ENCODE assay signal across 13 cellular contexts in genomic region chr22:45493286-45493771, GRCh38. TPM values are rescaled to one million over a fixed set of nuclear protein-coding genes. Genes with fewer than 3 reads are reported as not detected.
DNase-seq lines count a peak whose midpoint lies in the region; ATAC-seq, FAIRE-seq and TF ChIP-seq lines count a peak whose summit lies in the region.
"Had no signal": no experiment of that assay in that cellular context is flagged by ENCODE, and none has a peak within 500 bp of the region (broad histone marks: within the 10 kb centered on the region; RNA-seq: fewer than 3 reads in every experiment).

No MANE protein-coding gene starts in this region.

- FAIRE-seq in H1 (lab: Jason Lieb, UNC), result no peak
- FAIRE-seq in kidney (lab: Jason Lieb, UNC), result no peak
- FAIRE-seq: TTC549 had no signal

- TF ChIP-seq RAD21 in H1 (IDR thresholded peaks at IDR 0.05 in 1 of 2, conservative IDR thresholded peaks at IDR 0.05 in 1 of 2; ENCODE audit: low read depth in 2 of 2, low read length in 2 of 2), result no peak

- POLR2A ChIA-PET in H1 (lab: Charles Lee; ENCODE audit: partially characterized antibody), result interaction anchor here (1.0 to 1.1 kb wide), 2 partner anchors 10 to 330 kb away, joined by 3 read pairs; partner anchors contain the start of genes FBLN1 and NUP50

- no peak overlapping the region; the same call in 1 of the 2 replicates for H4K8ac ChIP-seq in H1 (ENCODE audit: extremely low read depth, insufficient read depth, low read length)

- 84% methylated on average over 13 of the region's 13 CpGs; no CpG with 5 or more reads in 1 of the 2 experiments for WGBS in H1 (ENCODE audit: extremely low coverage in 1 of 2, insufficient coverage in 1 of 2, insufficient read length in 1 of 2, insufficient replicate concordance in 2 of 2, low coverage in 1 of 2, low lambda C conversion rate in 2 of 2, missing lambda C conversion rate in 1 of 2), 2 experiments

- H3K4me1 ChIP-seq in H1 (replicated peaks in 1 of 4; ENCODE audit: control insufficient read depth in 3 of 4, insufficient read depth in 4 of 4, low read length in 3 of 4), result peaks cover 0 to 8% (median 2%) of the 10 kb centered on the region in 4 experiments; a peak in 2 of 7 replicates
- peaks cover 0 to 4% of the 10 kb centered on the region in 2 donors for H3K4me1 ChIP-seq in kidney (ENCODE audit: control insufficient read depth in 1 of 2, insufficient read depth in 1 of 2, low read depth in 1 of 2, low read length in 2 of 2)
- no peaks in the 10 kb centered on the region for H3K4me1 ChIP-seq in upper lobe of right lung

- no peaks in the 10 kb centered on the region for H3K36me3 ChIP-seq in H1 (ENCODE audit: control insufficient read depth in 2 of 4, insufficient read depth in 4 of 4, low read length in 3 of 4)
- no peaks in the 10 kb centered on the region for H3K36me3 ChIP-seq in kidney (ENCODE audit: control insufficient read depth in 1 of 2, insufficient read depth in 2 of 2, low read length in 2 of 2)
- H3K36me3 ChIP-seq in upper lobe of right lung, result no peaks in the 10 kb centered on the region
- H3K36me3 ChIP-seq: esophagus muscularis mucosa had no signal

- H3K4ac ChIP-seq in H1 (replicated peaks; ENCODE audit: insufficient read length, low read depth, low read length), result no peak overlapping the region

- no peak overlapping the region for H2BK5ac ChIP-seq in H1 (ENCODE audit: low read depth, low read length)

- no peak overlapping the region for H2AK5ac ChIP-seq in H1 (ENCODE audit: low read depth, low read length)

- no peak overlapping the region for H3K14ac ChIP-seq in H1 (ENCODE audit: insufficient read length)

- no peak overlapping the region for H2BK120ac ChIP-seq in H1 (replicated peaks; ENCODE audit: low read depth, low read length)

- H3K9me3 ChIP-seq in H1 (ENCODE audit: insufficient read depth in 2 of 2, low read depth in 1 of 2, low read length in 1 of 2) (peaks cover 5% of the 10 kb centered on the region in 2 experiments; a peak in 2 of 4 replicates), kidney (ENCODE audit: control insufficient read depth in 1 of 2, low read length in 2 of 2) (no peaks in the 10 kb centered on the region), upper lobe of right lung (no peaks in the 10 kb centered on the region)
- H3K9me3 ChIP-seq: esophagus muscularis mucosa had no signal

- no peak overlapping the region for H2BK12ac ChIP-seq in H1 (ENCODE audit: low read depth, low read length)

- H3K4me3 ChIP-seq in H1 (ENCODE audit: extremely low read depth in 1 of 4, insufficient read depth in 2 of 4, low read depth in 3 of 4, low read length in 4 of 4), result no peak overlapping the region
- H3K4me3 ChIP-seq in kidney (ENCODE audit: low read length in 2 of 2), result no peak overlapping the region
- H3K4me3 ChIP-seq in upper lobe of right lung, result no peak overlapping the region
- H3K4me3 ChIP-seq: esophagus muscularis mucosa had no signal

- H3K79me2 ChIP-seq in H1 (ENCODE audit: control insufficient read depth in 1 of 2, insufficient read depth in 2 of 2, low read length in 2 of 2), result no peaks in the 10 kb centered on the region

- H3K23me2 ChIP-seq in H1 (ENCODE audit: low read depth, low read length), result no peaks in the 10 kb centered on the region

- peak overlapping the region; percentile 65 for H4K91ac ChIP-seq in H1 (replicated peaks; ENCODE audit: insufficient read length, low read length)

- TF ChIP-seq POLR2A in H1 (IDR thresholded peaks at IDR 0.05; ENCODE audit: control extremely low read depth in 1 of 2, low read depth in 2 of 2, low read length in 2 of 2), result no peak

- H3K79me1 ChIP-seq in H1 (ENCODE audit: low read depth, low read length), result no peaks in the 10 kb centered on the region; the same call in 1 of the 2 replicates

- H2BK15ac ChIP-seq in H1 (ENCODE audit: low read length), result no peak overlapping the region

- CTCF ChIA-PET in H1 (lab: Charles Lee; ENCODE audit: partially characterized antibody), result interaction anchor here (0.6 to 1.2 kb wide), 5 partner anchors 16 to 757 kb away, joined by 3 to 5 read pairs (median 3); no protein-coding TSS in a partner anchor

- TF ChIP-seq EP300 in H1 (IDR thresholded peaks at IDR 0.05; ENCODE audit: borderline replicate concordance in 1 of 2, low read depth in 2 of 2, low read length in 2 of 2), result no peak

- H3K56ac ChIP-seq in H1 (replicated peaks; ENCODE audit: insufficient read length, low read depth, low read length), result no peak overlapping the region

- no peak overlapping the region for H3K4me2 ChIP-seq in H1 (ENCODE audit: insufficient read depth in 1 of 2, low read depth in 2 of 2, low read length in 2 of 2)

- TF ChIP-seq CTCF in H1 (IDR thresholded peaks at IDR 0.05; ENCODE audit: control extremely low read depth in 1 of 3, insufficient read depth in 1 of 3, low read depth in 1 of 3, low read length in 3 of 3) (no peak), kidney (IDR thresholded peaks at IDR 0.05; ENCODE audit: borderline replicate concordance, extremely low read depth, insufficient read depth) (no peak), upper lobe of right lung (IDR thresholded peaks at IDR 0.05) (no peak)

- intact Hi-C loops in kidney (cut with DNase I) (no loop called here), upper lobe of right lung (cut with DNase I) (no loop called here)

- no peak overlapping the region for H4K5ac ChIP-seq in H1 (ENCODE audit: insufficient read length, low read depth, low read length)

- no peak overlapping the region for H2AFZ ChIP-seq in H1 (ENCODE audit: low read length)

- H3K27me3 ChIP-seq in H1 (replicated peaks in 1 of 4; ENCODE audit: control insufficient read depth in 3 of 4, extremely low read depth in 1 of 4, insufficient read depth in 3 of 4, low read length in 3 of 4), result no peaks in the 10 kb centered on the region
- H3K27me3 ChIP-seq in upper lobe of right lung, result peaks cover 4% of the 10 kb centered on the region

- H2BK20ac ChIP-seq in H1 (ENCODE audit: low read length), result no peak overlapping the region

- DNase-seq in NCI-H2171 (lab: John Stamatoyannopoulos, UW) (peak; percentile 84), H1 (ENCODE audit: low read depth in 1 of 2, low spot score in 2 of 2) (no peak), kidney (peak; percentile 83), upper lobe of right lung (peak; percentile 37), SW480 (ENCODE audit: low spot score) (no peak)
- no peak for DNase-seq in stimulated activated CD4-positive, alpha-beta T cell treated with anti-CD3 and anti-CD28 coated beads, Interleukin-2, amount 100 ng/mL, for 48 hours
- no peak for DNase-seq in activated naive CD4-positive, alpha-beta T cell (lab: John Stamatoyannopoulos, UW)
- DNase-seq: activated naive CD4-positive, alpha-beta T cell treated with anti-CD3 and anti-CD28 coated beads for 36 hours; NCI-H1417 treated with DMSO at 0.1 percent for 48 hours had no signal

- peak; percentile 17 for ATAC-seq in upper lobe of right lung

- H3K9ac ChIP-seq in H1 (replicated peaks in 1 of 4; ENCODE audit: extremely low read depth in 1 of 4, low read depth in 3 of 4, low read length in 3 of 4), result no peak overlapping the region
- H3K9ac ChIP-seq in kidney (ENCODE audit: low read length in 2 of 2), result no peak overlapping the region

- H4K20me1 ChIP-seq in H1 (replicated peaks in 1 of 2; ENCODE audit: control insufficient read depth in 1 of 2, insufficient read depth in 2 of 2, low read length in 2 of 2), result no peaks in the 10 kb centered on the region

- H3K18ac ChIP-seq in H1 (ENCODE audit: extremely low read depth, low read length), result no peak overlapping the region

- no peak overlapping the region for H3K23ac ChIP-seq in H1 (ENCODE audit: insufficient read length)

- no peak overlapping the region for H3K27ac ChIP-seq in H1 (ENCODE audit: low read depth, low read length)
- no peak overlapping the region for H3K27ac ChIP-seq in kidney (ENCODE audit: low read depth in 2 of 2, low read length in 2 of 2)
- H3K27ac ChIP-seq in upper lobe of right lung, result no peak overlapping the region

TF ChIP-seq in H1, 55 proteins besides CTCF, POLR2A, EP300 and RAD21:
- no peak for TF ChIP-seq HDAC6 (IDR thresholded peaks at IDR 0.05; ENCODE audit: low read depth, low read length)
- TF ChIP-seq YY1 (IDR thresholded peaks at IDR 0.05; ENCODE audit: low read depth, low read length), result no peak
- TF ChIP-seq EZH2 (IDR thresholded peaks at IDR 0.05; ENCODE audit: low read depth, low read length, severe bottlenecking), result no peak
- TF ChIP-seq PHF8 (conservative IDR thresholded peaks at IDR 0.05; ENCODE audit: low read depth, low read length), result no peak
- TF ChIP-seq EGR1 (IDR thresholded peaks at IDR 0.05; ENCODE audit: borderline replicate concordance, low read depth, low read length), result no peak
- TF ChIP-seq SRF (IDR thresholded peaks at IDR 0.05; ENCODE audit: low read depth, low read length), result no peak
- no peak for TF ChIP-seq BRCA1 (IDR thresholded peaks at IDR 0.05; ENCODE audit: low read depth, low read length)
- no peak for TF ChIP-seq NANOG (IDR thresholded peaks at IDR 0.05; ENCODE audit: insufficient read depth, low read depth, low read length, poor library complexity, severe bottlenecking)

RNA-seq across cellular contexts. Expression of gene FBLN1, which starts 9.4 kb away (rescaled TPM):
- total RNA-seq in H1 (2021; fragmentation: NEBNext Ultra II Directional; extraction: Animal tissue kit (Norgen Biotek cat#: 25700)), result 168 and 184 TPM in 2 replicates
- 159 and 233 TPM in 2 replicates for polyA plus RNA-seq in H1 (2011; rRNA removed)
- polyA plus RNA-seq in H1 (2011; cell fraction: cytosol; rRNA removed), result 123 TPM
- polyA plus RNA-seq in H1 (2011; cell fraction: nucleus; rRNA removed), result 198 TPM
- polyA plus RNA-seq in H1 (2012, experiment 1 of 2), result 88.4 to 175 TPM (median 162 TPM) in 4 replicates
- 163 TPM for polyA plus RNA-seq in H1 (2012, experiment 2 of 2)
- polyA plus RNA-seq in H1 (2013, experiment 1 of 2), result 274 TPM
- polyA plus RNA-seq in H1 (2013, experiment 2 of 2), result 273 TPM
- polyA minus RNA-seq in H1 (2011; rRNA and poly(A)+ RNA removed), result 96.7 and 97.8 TPM in 2 replicates
- 152 TPM for polyA minus RNA-seq in H1 (2011; cell fraction: cytosol; rRNA and poly(A)+ RNA removed)
- 80.3 TPM for polyA minus RNA-seq in H1 (2011; cell fraction: nucleus; rRNA and poly(A)+ RNA removed)
- 105 TPM for total RNA-seq in kidney
- 23.3 TPM for polyA plus RNA-seq in kidney (ENCODE audit: insufficient read depth, low read depth, low replicate concordance)
- 272 TPM for total RNA-seq in upper lobe of right lung
- total RNA-seq: activated CD8-positive, alpha-beta memory T cell treated with anti-CD3 and anti-CD28 coated beads for 36 hours; activated naive CD4-positive, alpha-beta T cell treated with anti-CD3 and anti-CD28 coated beads for 36 hours had no signal
- polyA plus RNA-seq: IgD-negative memory B cell had no signal

Comparison
In these comparisons a context has a peak if more than half of its experiments do, and no peak if none do; other contexts are left out.
1. DNase-seq: peak in NCI-H2171 (single experiment), kidney (single experiment) and upper lobe of right lung (single experiment); none in H1 (0 of 2), SW480 (single experiment), stimulated activated CD4-positive, alpha-beta T cell treated with anti-CD3 and anti-CD28 coated beads, Interleukin-2, amount 100 ng/mL, for 48 hours (0 of 2) and activated naive CD4-positive, alpha-beta T cell (0 of 4).